18 cellular contexts compared by ENCODE assay signal in genomic region chr1:205580140-205580922, GRCh38. TPM values are rescaled to one million over a fixed set of nuclear protein-coding genes. Genes with fewer than 3 reads are reported as not detected.
DNase-seq lines count a peak whose midpoint lies in the region; ATAC-seq and TF ChIP-seq lines count a peak whose summit lies in the region.
"Had no signal": no experiment of that assay in that cellular context is flagged by ENCODE, and none has a peak within 500 bp of the region (broad histone marks: within the 10 kb centered on the region; RNA-seq: fewer than 3 reads in every experiment).

No MANE protein-coding gene starts in this region.

- H3K23ac ChIP-seq in IMR-90 (ENCODE audit: low read depth, low read length) = no peak overlapping the region

- H3K36me3 ChIP-seq in IMR-90 (ENCODE audit: control insufficient read depth, insufficient read depth, low read length) = no peaks in the 10 kb centered on the region
- H3K36me3 ChIP-seq in osteoblast (ENCODE audit: insufficient read depth, low read length) = no peaks in the 10 kb centered on the region

- no peak for TF ChIP-seq POLR2A in IMR-90 (IDR thresholded peaks at IDR 0.05; ENCODE audit: low read depth, low read length)

- H2BK15ac ChIP-seq in IMR-90 (ENCODE audit: low read depth, low read length) = no peak overlapping the region

- DNase-seq in IMR-90 (no peak), islet precursor cell (peak; percentile 37), osteoblast (ENCODE audit: insufficient read length, low spot score, missing footprints) (peak; percentile 51), endothelial cell (ENCODE audit: low spot score) (no peak), MCF 10A (ENCODE audit: unreplicated experiment) (no peak), MV-4-11 (lab: John Stamatoyannopoulos, UW) (no peak), NCI-H748 treated with DMSO at 0.1 percent for 48 hours (lab: John Stamatoyannopoulos, UW) (no peak)
- DNase-seq: COR-L47, DMS79, HFFc6, NCI-H1092 treated with DMSO at 0.1 percent for 48 hours, NCI-H1694 treated with DMSO at 0.1 percent for 48 hours, SIG-M5 had no signal

- POLR2A ChIA-PET in IMR-90 (lab: Charles Lee; ENCODE audit: unreplicated experiment) (no interaction called here), MCF 10A (lab: Yijun Ruan, JAX) (interaction anchor here (0.6 to 0.7 kb wide), 2 partner anchors 9 to 1146 kb away, joined by 3 read pairs; no protein-coding TSS in a partner anchor)

- H3K27ac ChIP-seq in C4-2B (peak overlapping the region; percentile 70), IMR-90 (ENCODE audit: insufficient read depth, low read length) (no peak overlapping the region), osteoblast (ENCODE audit: low read depth, low read length) (no peak overlapping the region)
- H3K27ac ChIP-seq: A549, HL-60 had no signal

- H3K36me3 Mint-ChIP-seq in endothelial cell (ENCODE audit: low read depth, unreplicated experiment) (no peaks in the 10 kb centered on the region), MCF 10A (ENCODE audit: insufficient read depth, unreplicated experiment) (no peaks in the 10 kb centered on the region)
- H3K36me3 Mint-ChIP-seq: CD14-positive monocyte had no signal

- CTCF ChIA-PET in IMR-90 (lab: Yijun Ruan, JAX) (interaction anchor here (0.6 kb wide), 1 partner anchor 11 kb away, joined by 3 read pairs; no protein-coding TSS in a partner anchor), MCF 10A (lab: Yijun Ruan, JAX) (interaction anchor here (0.6 to 26.1 kb wide), 6 partner anchors 9 to 699 kb away, joined by 3 to 918 read pairs (median 6); no protein-coding TSS in a partner anchor)

- in situ Hi-C loops in IMR-90 (cut with MboI; ENCODE audit: low sequenced_read_pairs) = no loop called here

- intact Hi-C loops in IMR-90 (cut with micrococcal nuclease) (no loop called here), MCF 10A (cut with micrococcal nuclease) (no loop called here)

- H4K20me1 ChIP-seq in IMR-90 (ENCODE audit: insufficient read depth, low read length) = no peaks in the 10 kb centered on the region; the same call in 1 of the 2 replicates
- H4K20me1 ChIP-seq in osteoblast (ENCODE audit: insufficient read depth, low read length) = no peaks in the 10 kb centered on the region

- no peak overlapping the region for H2BK20ac ChIP-seq in IMR-90 (ENCODE audit: low read depth, low read length)

- H3K79me1 ChIP-seq in IMR-90 (ENCODE audit: low read depth in 1 of 2, low read length in 2 of 2) = no peaks in the 10 kb centered on the region

- H2BK120ac ChIP-seq in IMR-90 (ENCODE audit: low read depth, low read length) = no peak overlapping the region

- H3K4me3 Mint-ChIP-seq in endothelial cell (ENCODE audit: unreplicated experiment) = no peak overlapping the region
- H3K4me3 Mint-ChIP-seq in MCF 10A (ENCODE audit: unreplicated experiment) = no peak overlapping the region
- H3K4me3 Mint-ChIP-seq: CD14-positive monocyte, HFFc6 had no signal

- H2AK9ac ChIP-seq in IMR-90 (replicated peaks; ENCODE audit: low read depth, low read length, poor library complexity) = no peak overlapping the region

- ATAC-seq in IMR-90 (ENCODE audit: low read depth) = no peak
- ATAC-seq: A549, K562 had no signal

- TF ChIP-seq RAD21 in IMR-90 (IDR thresholded peaks at IDR 0.05; ENCODE audit: low read length) = no peak

- H2AFZ ChIP-seq in IMR-90 (replicated peaks; ENCODE audit: low read length, poor library complexity) = peak overlapping the region; percentile 14
- no peak overlapping the region for H2AFZ ChIP-seq in osteoblast (ENCODE audit: low read length)

- no peaks in the 10 kb centered on the region for H3K9me3 ChIP-seq in IMR-90 (ENCODE audit: control insufficient read depth, insufficient read depth, low read length)
- H3K9me3 ChIP-seq in osteoblast (ENCODE audit: low read depth, low read length) = no peaks in the 10 kb centered on the region
- H3K9me3 ChIP-seq: A549 had no signal

- H3K27me3 Mint-ChIP-seq in endothelial cell (ENCODE audit: unreplicated experiment) = peaks cover 3% of the 10 kb centered on the region
- H3K27me3 Mint-ChIP-seq in MCF 10A (ENCODE audit: insufficient read depth, unreplicated experiment) = peaks cover 66% of the 10 kb centered on the region

- no peak for TF ChIP-seq CTCF in C4-2B (conservative IDR thresholded peaks at IDR 0.05)
- TF ChIP-seq CTCF in IMR-90 (conservative IDR thresholded peaks at IDR 0.05; ENCODE audit: low read depth, low read length) = no peak
- TF ChIP-seq CTCF in osteoblast (IDR thresholded peaks at IDR 0.05; ENCODE audit: extremely low read depth, low read depth, low read length) = no peak
- TF ChIP-seq CTCF in endothelial cell (IDR thresholded peaks at IDR 0.05; ENCODE audit: unreplicated experiment) = no peak
- TF ChIP-seq CTCF in MCF 10A (IDR thresholded peaks at IDR 0.05; ENCODE audit: unreplicated experiment) = no peak

- dilution Hi-C loops in IMR-90 (cut with HindIII; ENCODE audit: low sequenced_read_pairs, unreplicated experiment) = no loop called here

- H3K4me1 Mint-ChIP-seq in endothelial cell (ENCODE audit: unreplicated experiment) (peaks cover 38% of the 10 kb centered on the region), MCF 10A (ENCODE audit: insufficient read depth, unreplicated experiment) (peaks cover 6% of the 10 kb centered on the region)
- H3K4me1 Mint-ChIP-seq: CD14-positive monocyte had no signal

- H3K27ac Mint-ChIP-seq in endothelial cell (ENCODE audit: unreplicated experiment) (no peak overlapping the region), MCF 10A (ENCODE audit: low read depth, unreplicated experiment) (no peak overlapping the region)
- H3K27ac Mint-ChIP-seq: CD14-positive monocyte, HFFc6 had no signal

- peaks cover 3% of the 10 kb centered on the region; the same call in 1 of the 2 replicates for H3K9me1 ChIP-seq in IMR-90 (ENCODE audit: insufficient read depth, low read length)

- H3K9me3 Mint-ChIP-seq in endothelial cell (ENCODE audit: unreplicated experiment) (no peaks in the 10 kb centered on the region), MCF 10A (ENCODE audit: unreplicated experiment) (no peaks in the 10 kb centered on the region)
- H3K9me3 Mint-ChIP-seq: CD14-positive monocyte, HFFc6 had no signal

- H3K4ac ChIP-seq in IMR-90 (ENCODE audit: low read depth, low read length) = no peak overlapping the region

- H3K4me1 ChIP-seq in IMR-90 (ENCODE audit: control insufficient read depth, insufficient read depth, low read length) = peaks cover 6% of the 10 kb centered on the region; the same call in 1 of the 2 replicates
- no peaks in the 10 kb centered on the region for H3K4me1 ChIP-seq in osteoblast (ENCODE audit: insufficient read depth, low read length)
- H3K4me1 ChIP-seq: A549 had no signal

- no peak overlapping the region for H2BK5ac ChIP-seq in IMR-90 (ENCODE audit: low read depth, low read length, poor library complexity, severe bottlenecking)

- H3K4me3 ChIP-seq in IMR-90 (ENCODE audit: insufficient read depth, low read depth, low read length) (no peak overlapping the region), osteoblast (ENCODE audit: insufficient read depth, low read length) (no peak overlapping the region)
- H3K4me3 ChIP-seq: A549, K562 had no signal

- no peak overlapping the region for H3K18ac ChIP-seq in IMR-90 (ENCODE audit: low read depth, low read length)

- no peak overlapping the region for H2AK5ac ChIP-seq in IMR-90 (ENCODE audit: low read depth, low read length)

- H3K27me3 ChIP-seq in IMR-90 (ENCODE audit: control insufficient read depth, insufficient read depth, low read length) (peaks cover 71% of the 10 kb centered on the region), osteoblast (ENCODE audit: insufficient read depth, low read length) (peaks cover 69% of the 10 kb centered on the region)

- H3K9ac ChIP-seq in IMR-90 (ENCODE audit: low read depth, low read length) = no peak overlapping the region

- no peak overlapping the region for H4K8ac ChIP-seq in IMR-90 (ENCODE audit: low read depth in 2 of 2, low read length in 2 of 2)

- no TSS peak for BruUV-seq in IMR-90 (replicated peaks; lab: Mats Ljungman, UMichigan)
- BruUV-seq in MCF 10A (replicated peaks; lab: Mats Ljungman, UMichigan) = no TSS peak

- H4K5ac ChIP-seq in IMR-90 (ENCODE audit: low read depth, low read length) = no peak overlapping the region

- H3K4me2 ChIP-seq in IMR-90 (ENCODE audit: low read depth, low read length) = no peak overlapping the region
- no peak overlapping the region for H3K4me2 ChIP-seq in osteoblast (ENCODE audit: insufficient read depth, low read length)
- H3K4me2 ChIP-seq: A549 had no signal

- 71% methylated on average over 5 of the region's 15 CpGs; no CpG with 5 or more reads in 1 of the 2 experiments for WGBS in IMR-90 (ENCODE audit: extremely low coverage in 2 of 2, insufficient read length in 1 of 2), 2 experiments

- H3K79me2 ChIP-seq in osteoblast (ENCODE audit: insufficient read depth, low read length) = no peaks in the 10 kb centered on the region

- no peak overlapping the region for H4K91ac ChIP-seq in IMR-90 (ENCODE audit: insufficient read depth, low read depth, low read length)

- no peak overlapping the region for H3K14ac ChIP-seq in IMR-90 (replicated peaks; ENCODE audit: low read depth, low read length)

- H3K56ac ChIP-seq in IMR-90 (ENCODE audit: extremely low read depth, insufficient read depth, low read length) = no peak overlapping the region

TF ChIP-seq in IMR-90, 13 proteins besides CTCF, POLR2A, EP300 and RAD21 (continues in another document):
- TF ChIP-seq MAZ (IDR thresholded peaks at IDR 0.05; ENCODE audit: borderline replicate concordance, low read depth, low read length) (no peak), USF2 (IDR thresholded peaks at IDR 0.05; ENCODE audit: low read depth, low read length) (no peak), ELK1 (IDR thresholded peaks at IDR 0.05; ENCODE audit: borderline replicate concordance, low read depth, low read length) (no peak)

RNA-seq across cellular contexts. Expression of gene ELK4, which starts 51.5 kb away (rescaled TPM):
- total RNA-seq in IMR-90 (2012; rRNA removed) = 11.3 and 15.6 TPM in 2 replicates
- polyA plus RNA-seq in IMR-90 (2012; rRNA removed) = 3.3 and 4.6 TPM in 2 replicates
- 0.54 and 0.71 TPM in 2 replicates for polyA plus RNA-seq in IMR-90 (2012; cell fraction: cytosol; rRNA removed)
- 1.1 and 8.4 TPM in 2 replicates for polyA plus RNA-seq in IMR-90 (2012; cell fraction: nucleus; rRNA removed; ENCODE audit: low replicate concordance)
- 27.1 and 30.4 TPM in 2 replicates for total RNA-seq in osteoblast
- total RNA-seq in endothelial cell (ENCODE audit: unreplicated experiment) = 57.1 TPM
- total RNA-seq in MCF 10A (2022) = 101 and 109 TPM in 2 replicates

Comparison
In these comparisons a context has a peak if more than half of its experiments do, and no peak if none do; other contexts are left out.
1. DNase-seq: peak in islet precursor cell (single experiment) and osteoblast (single experiment); none in IMR-90 (single experiment), endothelial cell (single experiment), MCF 10A (single experiment), MV-4-11 (single experiment) and NCI-H748 treated with DMSO at 0.1 percent for 48 hours (single experiment).